In the genomic region with DNA sequence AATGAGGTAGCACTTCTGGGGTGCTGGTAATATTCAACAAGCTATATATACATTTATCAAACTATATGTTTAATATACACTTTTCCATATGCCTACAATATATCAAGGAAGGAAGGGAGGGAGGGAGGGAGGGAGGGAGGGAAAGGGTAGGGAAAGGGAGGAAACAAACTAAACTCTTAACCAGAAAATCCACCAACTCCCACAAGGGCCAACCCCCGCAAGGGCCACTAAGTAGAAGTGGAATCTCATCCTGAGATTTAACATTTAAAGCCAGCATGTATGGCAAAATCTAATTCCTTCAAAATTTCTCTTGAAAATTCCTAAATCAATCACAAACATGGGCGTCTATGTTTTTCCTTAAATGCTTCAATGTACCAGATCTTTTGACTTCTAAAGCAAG, we compare ENCODE assay signal across 27 cellular contexts.
"Had no signal": no experiment of that assay in that cellular context is flagged by ENCODE, and none has a peak within 500 bp of the region (broad histone marks: within the 10 kb centered on the region; RNA-seq: fewer than 3 reads in every experiment).

No MANE protein-coding gene starts in this region.

- H3K27ac ChIP-seq: stomach, suprapubic skin, testis, thoracic aorta, thyroid gland, tibial artery, tibial nerve, transverse colon, upper lobe of left lung, upper lobe of right lung, uterus, vagina had no signal

- ATAC-seq: stimulated activated effector memory CD8-positive, alpha-beta T cell treated with anti-CD3 and anti-CD28 coated beads, Interleukin-12 subunit alpha, Interleukin-12 subunit beta, amount 100 ng/mL, for 72 hours; stimulated activated memory B cell treated with anti-CD40 and anti-IgM and Interleukin-4, amounts not matched to agents 10 μg/mL and 1 μg/mL and 100 μg/mL, for 72 hours; stimulated activated naive CD8-positive, alpha-beta T cell treated with anti-CD3 and anti-CD28 coated beads, Interleukin-15, amount 100 ng/mL, for 72 hours; stimulated activated naive CD8-positive, alpha-beta T cell treated with anti-CD3 and anti-CD28 coated beads, Interleukin-15, Interleukin-2, amounts not matched to agents 100 U/mL and 50 U/mL, for 24 hours; upper lobe of right lung had no signal

- H3K36me3 ChIP-seq: stomach, suprapubic skin, thoracic aorta, thyroid gland, tibial artery, tibial nerve, transverse colon, upper lobe of left lung, upper lobe of right lung, uterus, vagina had no signal

- H3K4me1 ChIP-seq: stomach, suprapubic skin, testis, thyroid gland, tibial artery, tibial nerve, upper lobe of left lung, upper lobe of right lung, uterus, vagina had no signal

- DNase-seq: stimulated activated CD4-positive, alpha-beta T cell treated with anti-CD3 and anti-CD28 coated beads, Interleukin-2, amount 100 ng/mL, for 48 hours; stimulated activated CD4-positive, alpha-beta T cell treated with anti-CD3 and anti-CD28 coated beads, Interleukin-4, amount 100 ng/mL, for 1 hour; stimulated activated CD4-positive, alpha-beta T cell treated with anti-CD3 and anti-CD28 coated beads, Interleukin-4, amount 100 ng/mL, for 24 hours; stimulated activated CD4-positive, alpha-beta T cell treated with anti-CD3 and anti-CD28 coated beads, Interleukin-4, amount 100 ng/mL, for 4 hours; stimulated activated CD8-positive, alpha-beta memory T cell treated with anti-CD3 and anti-CD28 coated beads, Interleukin-4, amount 100 ng/mL, for 48 hours; stimulated activated naive B cell treated with anti-CD40 and anti-IgM and Interleukin-4, amounts not matched to agents 10 μg/mL and 1 μg/mL and 100 μg/mL, for 72 hours; stimulated activated naive CD4-positive, alpha-beta T cell; stimulated activated naive CD4-positive, alpha-beta T cell treated with Interleukin-2 at 50 U/mL for 16 hours; stimulated activated naive CD8-positive, alpha-beta T cell treated with anti-CD3 and anti-CD28 coated beads, Interleukin-15, amount 100 ng/mL, for 72 hours; stimulated activated naive CD8-positive, alpha-beta T cell treated with anti-CD3 and anti-CD28 coated beads, Interleukin-15, Interleukin-2, amounts not matched to agents 100 U/mL and 50 U/mL, for 24 hours; stomach; substantia nigra; testis; thyroid gland; tibial artery; transverse colon; trophoblast cell; upper lobe of left lung; upper lobe of right lung; uterus had no signal

- FAIRE-seq: urothelium cell line had no signal

- H3K9me3 ChIP-seq: stomach, suprapubic skin, testis, thoracic aorta, thyroid gland, tibial artery, tibial nerve, transverse colon, upper lobe of left lung, upper lobe of right lung, uterus, vagina had no signal

- H3K27me3 ChIP-seq: stomach, suprapubic skin, testis, thyroid gland, tibial artery, tibial nerve, transverse colon, upper lobe of left lung, upper lobe of right lung, uterus, vagina had no signal

- H3K4me3 ChIP-seq: stomach, suprapubic skin, testis, thoracic aorta, thyroid gland, tibial artery, tibial nerve, transverse colon, upper lobe of left lung, upper lobe of right lung, uterus, vagina had no signal
